ENCODE assay signal across 22 cellular contexts in the genomic region with DNA sequence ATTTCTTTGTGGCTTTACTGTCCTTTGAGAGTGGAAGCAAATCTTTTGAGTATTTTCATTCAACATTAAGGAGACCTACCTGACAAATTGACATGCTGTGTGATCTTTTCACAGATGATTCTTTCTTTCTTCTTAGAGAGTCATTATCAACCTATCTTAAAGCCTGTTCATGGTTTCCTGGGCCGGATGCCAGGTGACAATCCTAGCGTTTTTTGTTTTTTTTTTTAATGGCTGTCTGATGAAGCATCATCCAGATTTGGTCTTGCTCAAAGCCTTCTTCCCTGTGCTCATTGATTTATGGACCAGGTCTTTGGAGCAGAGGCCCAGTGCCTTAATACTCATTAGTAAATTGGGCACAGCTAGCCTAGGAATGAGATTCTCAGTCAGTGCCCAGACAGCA. TPM values are rescaled to one million over a fixed set of nuclear protein-coding genes. Genes with fewer than 3 reads are reported as not detected.
DNase-seq lines count a peak whose midpoint lies in the region; ATAC-seq lines count a peak whose summit lies in the region.
"Had no signal": no experiment of that assay in that cellular context is flagged by ENCODE, and none has a peak within 500 bp of the region (broad histone marks: within the 10 kb centered on the region; RNA-seq: fewer than 3 reads in every experiment).

No MANE protein-coding gene starts in this region.

- peak overlapping the region; percentile 70 to 81 for H3K27ac Mint-ChIP-seq in T-cell
- peak overlapping the region in 1 of 2 donors; percentile 69 for H3K27ac Mint-ChIP-seq in natural killer cell treated with Interleukin-12 subunit alpha and Interleukin-12 subunit beta and Interleukin-15 and Interleukin-18, amount 100 ng/mL, for 72 hours
- H3K27ac Mint-ChIP-seq: activated naive CD4-positive, alpha-beta T cell treated with anti-CD3 and anti-CD28 coated beads, Interleukin-2, amount 10 ng/mL, durations not matched to agents 7 days and 5 days; progenitor cell of endocrine pancreas; T-helper 1 cell treated with Interleukin-12 subunit alpha and Interleukin-12 subunit beta and Interleukin-4 antibody, amounts not matched to agents 30 μg/mL and 1 μg/mL, for 36 hours had no signal

- H3K4me3 Mint-ChIP-seq in T-cell, result peak overlapping the region in 1 of 3 donors; percentile 37
- H3K4me3 Mint-ChIP-seq in natural killer cell treated with Interleukin-12 subunit alpha and Interleukin-12 subunit beta and Interleukin-15 and Interleukin-18, amount 100 ng/mL, for 72 hours, result no peak overlapping the region
- H3K4me3 Mint-ChIP-seq: activated naive CD4-positive, alpha-beta T cell treated with anti-CD3 and anti-CD28 coated beads, Interleukin-2, amount 10 ng/mL, durations not matched to agents 7 days and 5 days; T-helper 1 cell treated with Interleukin-12 subunit alpha and Interleukin-12 subunit beta and Interleukin-4 antibody, amounts not matched to agents 30 μg/mL and 1 μg/mL, for 36 hours had no signal

- CTCF ChIA-PET in T-cell (lab: Charles Lee), result interaction anchor here (0.6 to 5.0 kb wide), 13 partner anchors 9 to 147 kb away, joined by 3 to 76 read pairs (median 3); no protein-coding TSS in a partner anchor

- no peaks in the 10 kb centered on the region for H3K4me1 ChIP-seq in aorta (ENCODE audit: control insufficient read depth in 1 of 2, insufficient read depth in 2 of 2, low read length in 2 of 2)
- H3K4me1 ChIP-seq: A549 had no signal

- H3K36me3 ChIP-seq in aorta (ENCODE audit: control insufficient read depth in 1 of 2, insufficient read depth in 2 of 2, low read length in 1 of 2), result no peaks in the 10 kb centered on the region
- H3K36me3 ChIP-seq: cardiac muscle cell, left ventricle myocardium inferior, spleen, upper lobe of left lung had no signal

- H3K36me3 Mint-ChIP-seq in T-cell, result no peaks in the 10 kb centered on the region
- no peaks in the 10 kb centered on the region for H3K36me3 Mint-ChIP-seq in natural killer cell treated with Interleukin-12 subunit alpha and Interleukin-12 subunit beta and Interleukin-15 and Interleukin-18, amount 100 ng/mL, for 72 hours
- H3K36me3 Mint-ChIP-seq: activated naive CD4-positive, alpha-beta T cell treated with anti-CD3 and anti-CD28 coated beads, Interleukin-2, amount 10 ng/mL, durations not matched to agents 7 days and 5 days had no signal

- H3K4me3 ChIP-seq in aorta (ENCODE audit: low read length in 2 of 2), result no peak overlapping the region
- H3K4me3 ChIP-seq: A549, cardiac muscle cell, left ventricle myocardium inferior, spleen, upper lobe of left lung had no signal

- ATAC-seq in T-cell (replicated peaks in 1 of 4) (peak in 2 of 4 experiments; percentile 21 to 42), aorta (ENCODE audit: low FRiP score) (no peak)
- no peak for ATAC-seq in natural killer cell treated with Interleukin-12 subunit alpha and Interleukin-12 subunit beta and Interleukin-15 and Interleukin-18, amount 100 ng/mL, for 72 hours
- ATAC-seq: A549 had no signal

- no peaks in the 10 kb centered on the region for H3K27me3 ChIP-seq in aorta (ENCODE audit: control insufficient read depth in 1 of 2, insufficient read depth in 2 of 2, low read length in 1 of 2)
- H3K27me3 ChIP-seq: cardiac muscle cell, spleen, upper lobe of left lung had no signal

- POLR2A ChIA-PET in T-cell (lab: Charles Lee), result no interaction called here

- H3K27me3 Mint-ChIP-seq in T-cell, result no peaks in the 10 kb centered on the region
- H3K27me3 Mint-ChIP-seq in natural killer cell treated with Interleukin-12 subunit alpha and Interleukin-12 subunit beta and Interleukin-15 and Interleukin-18, amount 100 ng/mL, for 72 hours, result no peaks in the 10 kb centered on the region
- H3K27me3 Mint-ChIP-seq: activated naive CD4-positive, alpha-beta T cell treated with anti-CD3 and anti-CD28 coated beads, Interleukin-2, amount 10 ng/mL, durations not matched to agents 7 days and 5 days; progenitor cell of endocrine pancreas had no signal

- H3K27ac ChIP-seq in aorta (ENCODE audit: low read depth in 1 of 2, low read length in 2 of 2), result no peak overlapping the region
- H3K27ac ChIP-seq: A549, cardiac muscle cell, left ventricle myocardium inferior, upper lobe of left lung had no signal

- intact Hi-C loops in aorta (cut with DNase I), result loop anchor here (2.0 to 10.0 kb wide), 2 partner anchors 125 to 359 kb away; no protein-coding TSS in a partner anchor

- peaks cover 86 to 94% (median 91%) of the 10 kb centered on the region in 3 donors for H3K4me1 Mint-ChIP-seq in T-cell
- peaks cover 57 to 63% of the 10 kb centered on the region in 2 donors for H3K4me1 Mint-ChIP-seq in natural killer cell treated with Interleukin-12 subunit alpha and Interleukin-12 subunit beta and Interleukin-15 and Interleukin-18, amount 100 ng/mL, for 72 hours (ENCODE audit: low read depth in 2 of 2)

- H3K9me3 Mint-ChIP-seq in T-cell, result no peaks in the 10 kb centered on the region
- H3K9me3 Mint-ChIP-seq in natural killer cell treated with Interleukin-12 subunit alpha and Interleukin-12 subunit beta and Interleukin-15 and Interleukin-18, amount 100 ng/mL, for 72 hours, result no peaks in the 10 kb centered on the region
- H3K9me3 Mint-ChIP-seq: activated naive CD4-positive, alpha-beta T cell treated with anti-CD3 and anti-CD28 coated beads, Interleukin-2, amount 10 ng/mL, durations not matched to agents 7 days and 5 days; T-helper 1 cell treated with Interleukin-12 subunit alpha and Interleukin-12 subunit beta and Interleukin-4 antibody, amounts not matched to agents 30 μg/mL and 1 μg/mL, for 36 hours had no signal

- H3K9me3 ChIP-seq in aorta (ENCODE audit: control insufficient read depth, low read length), result no peaks in the 10 kb centered on the region
- H3K9me3 ChIP-seq: A549, left ventricle myocardium inferior, spleen, upper lobe of left lung had no signal

- DNase-seq in NCI-H2227 (lab: John Stamatoyannopoulos, UW; ENCODE audit: unreplicated experiment), result peak; percentile 30
- no peak for DNase-seq in NCI-H2227 treated with DMSO at 0.1 percent for 48 hours (lab: John Stamatoyannopoulos, UW)
- peak; percentile 25 for DNase-seq in HCEC 1CT
- DNase-seq in T-cell, result peak in 1 of 34 experiments; percentile 13
- DNase-seq in iris pigment epithelial cell (ENCODE audit: low read depth), result peak; percentile 55
- no peak for DNase-seq in natural killer cell treated with Interleukin-12 subunit alpha and Interleukin-12 subunit beta and Interleukin-15 and Interleukin-18, amount 100 ng/mL, for 72 hours (ENCODE audit: low spot score)
- DNase-seq in SK-N-DZ (ENCODE audit: low spot score), result no peak
- no peak for DNase-seq in aorta
- DNase-seq: activated CD4-positive, CD25-positive, alpha-beta regulatory T cell treated with anti-CD3 and anti-CD28 coated beads, Interleukin-2, amount 50 U/mL, for 72 hours; activated CD8-positive, alpha-beta memory T cell treated with anti-CD3 and anti-CD28 coated beads, Interleukin-2, amount 50 U/mL, for 48 hours; activated naive CD4-positive, alpha-beta T cell treated with anti-CD3 and anti-CD28 coated beads, Interleukin-2, amount 10 ng/mL, durations not matched to agents 7 days and 5 days; Calu3; left ventricle myocardium inferior; NCI-H748 treated with DMSO at 0.1 percent for 48 hours; RPMI8226; spleen; stimulated activated naive CD8-positive, alpha-beta T cell treated with anti-CD3 and anti-CD28 coated beads, Interleukin-15, Interleukin-2, amounts not matched to agents 100 U/mL and 50 U/mL, for 24 hours; upper lobe of left lung had no signal

- WGBS in aorta, 2 donors, result 33 to 71% methylated on average over 2 of the region's 2 CpGs

RNA-seq across cellular contexts. Expression of a gene that starts 9.8 kb away (rescaled TPM):
- total RNA-seq in T-cell, result 10 to 100 TPM; 61.1 to 94.9 (median 81.8) TPM
- total RNA-seq in natural killer cell treated with Interleukin-12 subunit alpha and Interleukin-12 subunit beta and Interleukin-15 and Interleukin-18, amount 100 ng/mL, for 72 hours, result 10 to 100 TPM; 58.1 to 99.5 TPM
- 37.1 and 55.6 TPM in 2 replicates for polyA plus RNA-seq in SK-N-DZ (2014; cell fraction: cytosol; rRNA removed)
- 20.4 and 23.6 TPM in 2 replicates for polyA plus RNA-seq in SK-N-DZ (2014; cell fraction: nucleus; rRNA removed)
- total RNA-seq in aorta, result 10 to 100 TPM; 36.1 to 49.7 TPM
- polyA plus RNA-seq in aorta, result 1 to 10 TPM; 6.1 to 8.2 TPM

Comparison
In these comparisons a context has a peak if more than half of its experiments do, and no peak if none do; other contexts are left out.
1. DNase-seq: peak in NCI-H2227 (single experiment), HCEC 1CT (single experiment) and iris pigment epithelial cell (single experiment); none in NCI-H2227 treated with DMSO at 0.1 percent for 48 hours (single experiment), natural killer cell treated with Interleukin-12 subunit alpha and Interleukin-12 subunit beta and Interleukin-15 and Interleukin-18, amount 100 ng/mL, for 72 hours (single experiment), SK-N-DZ (single experiment) and aorta (0 of 2).